38 cellular contexts compared by ENCODE assay signal in the genomic region with DNA sequence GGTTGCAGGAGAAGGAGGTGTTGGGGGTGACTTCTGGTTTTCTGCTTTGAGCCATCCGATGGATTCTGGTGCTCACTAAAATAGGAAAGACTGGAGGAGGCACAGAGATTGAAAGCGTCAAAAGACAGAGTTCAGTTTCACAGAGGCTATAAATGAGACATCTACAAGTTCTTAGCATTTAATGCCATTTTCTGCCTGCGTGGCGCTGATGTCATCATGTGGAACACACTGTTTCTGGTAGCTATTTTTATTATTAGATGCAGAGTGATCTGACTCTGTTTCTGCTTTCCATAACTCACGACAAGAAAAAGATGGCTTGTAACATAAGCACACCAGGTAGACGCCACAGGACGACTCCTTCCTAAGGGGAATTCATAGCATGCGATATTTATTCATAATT. TPM values are rescaled to one million over a fixed set of nuclear protein-coding genes. Genes with fewer than 3 reads are reported as not detected.
"Had no signal": no experiment of that assay in that cellular context is flagged by ENCODE, and none has a peak within 500 bp of the region (broad histone marks: within the 10 kb centered on the region; RNA-seq: fewer than 3 reads in every experiment).

No MANE protein-coding gene starts in this region.

- H3K36me3 ChIP-seq: cardiac muscle cell, Peyer's patch, SJSA1 had no signal

- H3K27ac ChIP-seq: cardiac muscle cell, KMS-11, Peyer's patch, SJSA1, VCaP had no signal

- H3K9me3 Mint-ChIP-seq: activated B cell treated with CpG ODN at 0.5 μM for 24 hours; activated CD4-positive, alpha-beta memory T cell treated with anti-CD3 and anti-CD28 coated beads, Interleukin-2, amount 10 ng/mL, durations not matched to agents 7 days and 5 days; activated naive CD4-positive, alpha-beta T cell treated with anti-CD3 and anti-CD28 coated beads, Interleukin-2, amount 10 ng/mL, durations not matched to agents 7 days and 5 days; activated naive CD8-positive, alpha-beta T cell treated with anti-CD3 and anti-CD28 coated beads, Interleukin-2, amount 50 U/mL, for 24 hours; T-cell had no signal

- H3K4me3 ChIP-seq: cardiac muscle cell, Peyer's patch, SJSA1 had no signal

- H3K27me3 ChIP-seq: Peyer's patch had no signal

- H3K4me2 ChIP-seq: KMS-11, SK-N-SH had no signal

- H3K27ac Mint-ChIP-seq: activated B cell treated with CpG ODN at 0.5 μM for 24 hours; activated CD4-positive, alpha-beta memory T cell treated with anti-CD3 and anti-CD28 coated beads, Interleukin-2, amount 10 ng/mL, durations not matched to agents 7 days and 5 days; activated CD8-positive, alpha-beta memory T cell treated with anti-CD3 and anti-CD28 coated beads, Interleukin-2, amount 10 ng/mL, durations not matched to agents 7 days and 5 days; activated naive CD4-positive, alpha-beta T cell treated with anti-CD3 and anti-CD28 coated beads, Interleukin-2, amount 10 ng/mL, durations not matched to agents 7 days and 5 days; activated naive CD8-positive, alpha-beta T cell; activated naive CD8-positive, alpha-beta T cell treated with anti-CD3 and anti-CD28 coated beads, Interleukin-2, amount 50 U/mL, for 24 hours; T-helper 17 cell had no signal

- H3K36me3 Mint-ChIP-seq: activated naive CD8-positive, alpha-beta T cell; T-cell had no signal

- H3K9me3 ChIP-seq: Peyer's patch, SJSA1, SK-N-SH had no signal

- ATAC-seq: activated CD8-positive, alpha-beta memory T cell treated with anti-CD3 and anti-CD28 coated beads, Interleukin-2, amount 10 ng/mL, durations not matched to agents 7 days and 5 days; activated naive CD8-positive, alpha-beta T cell treated with anti-CD3 and anti-CD28 coated beads, Interleukin-2, amount 50 U/mL, for 24 hours; PC-3; T-cell; T-helper 17 cell had no signal

- DNase-seq: activated B cell treated with CpG ODN at 0.5 μM for 24 hours; activated CD4-positive, alpha-beta memory T cell treated with anti-CD3 and anti-CD28 coated beads, Interleukin-2, amount 10 ng/mL, durations not matched to agents 7 days and 5 days; activated CD4-positive, alpha-beta T cell treated with anti-CD3 and anti-CD28 coated beads for 4 hours; activated CD4-positive, alpha-beta T cell treated with anti-CD3 and anti-CD28 coated beads, Interleukin-2, amount 50 U/mL, for 1 hour; activated CD4-positive, CD25-positive, alpha-beta regulatory T cell treated with anti-CD3 and anti-CD28 coated beads, Interleukin-2, amount 50 U/mL, for 72 hours; activated CD8-positive, alpha-beta memory T cell treated with anti-CD3 and anti-CD28 coated beads for 24 hours; activated CD8-positive, alpha-beta memory T cell treated with anti-CD3 and anti-CD28 coated beads, Interleukin-2, amount 10 ng/mL, durations not matched to agents 7 days and 5 days; activated CD8-positive, alpha-beta memory T cell treated with anti-CD3 and anti-CD28 coated beads, Interleukin-2, amount 50 U/mL, for 48 hours; activated effector memory CD4-positive, alpha-beta T cell treated with Interleukin-2 at 50 U/mL for 16 hours; activated naive CD4-positive, alpha-beta T cell treated with anti-CD3 and anti-CD28 coated beads, Interleukin-2, amount 10 ng/mL, durations not matched to agents 7 days and 5 days; activated naive CD8-positive, alpha-beta T cell treated with anti-CD3 and anti-CD28 coated beads, Interleukin-2, amount 50 U/mL, for 24 hours; activated T-cell treated with anti-CD3 and anti-CD28 coated beads, Interleukin-2, amount 50 U/mL, for 48 hours; aorta; MM.1S; MV-4-11; NCI-H1092; NCI-H1417; NCI-H146; NCI-H187; NCI-H2029 treated with DMSO at 0.1 percent for 48 hours; NCI-H2107; NCI-H2171; NCI-H510A treated with DMSO at 0.1 percent for 48 hours; NCI-H526 treated with DMSO at 0.1 percent for 48 hours; NCI-H82; PC-3; Peyer's patch; RPMI8226; SHP77 treated with DMSO at 0.1 percent for 48 hours; SK-N-SH; T-cell; T-helper 17 cell had no signal

- H3K4me3 Mint-ChIP-seq: activated B cell treated with CpG ODN at 0.5 μM for 24 hours; activated CD4-positive, alpha-beta memory T cell treated with anti-CD3 and anti-CD28 coated beads, Interleukin-2, amount 10 ng/mL, durations not matched to agents 7 days and 5 days; activated CD8-positive, alpha-beta memory T cell treated with anti-CD3 and anti-CD28 coated beads, Interleukin-2, amount 10 ng/mL, durations not matched to agents 7 days and 5 days; activated naive CD4-positive, alpha-beta T cell treated with anti-CD3 and anti-CD28 coated beads, Interleukin-2, amount 10 ng/mL, durations not matched to agents 7 days and 5 days; activated naive CD8-positive, alpha-beta T cell; activated naive CD8-positive, alpha-beta T cell treated with anti-CD3 and anti-CD28 coated beads, Interleukin-2, amount 50 U/mL, for 24 hours; T-cell; T-helper 17 cell had no signal

- H3K9ac ChIP-seq: KMS-11, SK-N-SH had no signal

RNA-seq across cellular contexts. Expression of gene DIRAS1, which starts 21.9 kb away (rescaled TPM):
- total RNA-seq: activated CD4-positive, alpha-beta memory T cell treated with anti-CD3 and anti-CD28 coated beads, Interleukin-2, amount 10 ng/mL, durations not matched to agents 7 days and 5 days; activated CD8-positive, alpha-beta memory T cell treated with anti-CD3 and anti-CD28 coated beads, Interleukin-2, amount 10 ng/mL, durations not matched to agents 7 days and 5 days; SJSA1 had no signal

RNA-seq across cellular contexts. Expression of gene GNG7, which starts 40.6 kb away (rescaled TPM):
- total RNA-seq: activated CD8-positive, alpha-beta memory T cell treated with anti-CD3 and anti-CD28 coated beads, Interleukin-2, amount 10 ng/mL, durations not matched to agents 7 days and 5 days; LHCN-M2 had no signal
